ENCODE assay signal across 9 cellular contexts in genomic region chr19:32694851-32695250, GRCh38. TPM values are rescaled to one million over a fixed set of nuclear protein-coding genes. Genes with fewer than 3 reads are reported as not detected.
DNase-seq lines count a peak whose midpoint lies in the region; ATAC-seq and TF ChIP-seq lines count a peak whose summit lies in the region.
"Not testable (repeated sequence)": the region's sequence is repeated elsewhere in the genome, so short reads cannot be mapped to it uniquely, and the experiment has no call there.
"Had no signal": no experiment of that assay in that cellular context is flagged by ENCODE, and none has a peak within 500 bp of the region (broad histone marks: within the 10 kb centered on the region; RNA-seq: fewer than 3 reads in every experiment).

No MANE protein-coding gene starts in this region.

- not testable (repeated sequence) for H3K9me2 ChIP-seq in SK-N-SH

- H3K36me3 ChIP-seq in CD4-positive, CD25-positive, alpha-beta regulatory T cell (ENCODE audit: control insufficient read depth, insufficient read depth, low read length) = peaks cover 22% of the 10 kb centered on the region
- H3K36me3 ChIP-seq in SK-N-SH (replicated peaks in 1 of 2; ENCODE audit: control insufficient read depth in 1 of 2, insufficient read depth in 2 of 2, low read length in 1 of 2) (peaks cover 22 to 29% of the 10 kb centered on the region in 2 experiments), esophagus squamous epithelium (peaks cover 0 to 44% (median 4%) of the 10 kb centered on the region in 3 donors)
- not testable (repeated sequence) for H3K36me3 ChIP-seq in thoracic aorta

- not testable (repeated sequence) for TF ChIP-seq CTCF in HL-60 (IDR thresholded peaks at IDR 0.05; ENCODE audit: insufficient read depth, low read length); SK-N-SH (IDR thresholded peaks at IDR 0.05); esophagus squamous epithelium (IDR thresholded peaks at IDR 0.05); nephron progenitor cell (IDR thresholded peaks at IDR 0.05); thoracic aorta (IDR thresholded peaks at IDR 0.05)

- H2AFZ ChIP-seq in SK-N-SH (ENCODE audit: low read depth) = not testable (repeated sequence)

- not testable (repeated sequence) for H3K9me3 ChIP-seq in CD4-positive, CD25-positive, alpha-beta regulatory T cell (ENCODE audit: control insufficient read depth in 2 of 2, low read length in 2 of 2); SK-N-SH; esophagus squamous epithelium; thoracic aorta

- not testable (repeated sequence) for TF ChIP-seq POLR2A in esophagus squamous epithelium (IDR thresholded peaks at IDR 0.05)

- WGBS in SK-N-SH (ENCODE audit: low lambda C conversion rate) = 92% methylated on average over 2 of the region's 2 CpGs
- 22 to 31% methylated on average over 2 of the region's 2 CpGs for WGBS in esophagus squamous epithelium, 2 donors

- not testable (repeated sequence) for H3K27me3 Mint-ChIP-seq in CD4-positive, CD25-positive, alpha-beta regulatory T cell; activated CD4-positive, alpha-beta memory T cell treated with anti-CD3 and anti-CD28 coated beads, Interleukin-2, amount 10 ng/mL, durations not matched to agents 7 days and 5 days; activated naive CD8-positive, alpha-beta T cell treated with anti-CD3 and anti-CD28 coated beads, Interleukin-2, amount 10 ng/mL, durations not matched to agents 7 days and 5 days; nephron progenitor cell (ENCODE audit: low read depth, poor library complexity)

- peaks cover 34% of the 10 kb centered on the region for H3K4me1 ChIP-seq in CD4-positive, CD25-positive, alpha-beta regulatory T cell (ENCODE audit: control insufficient read depth, insufficient read depth, low read length, poor library complexity, severe bottlenecking)
- H3K4me1 ChIP-seq in SK-N-SH (ENCODE audit: control insufficient read depth in 1 of 2, insufficient read depth in 2 of 2, low read depth in 1 of 2, low read length in 1 of 2) = peaks cover 0 to 16% of the 10 kb centered on the region in 2 experiments; a peak in 3 of 4 replicates
- peaks cover 32 to 65% (median 42%) of the 10 kb centered on the region in 3 donors for H3K4me1 ChIP-seq in esophagus squamous epithelium
- H3K4me1 ChIP-seq in thoracic aorta (ENCODE audit: control insufficient read depth in 1 of 2, low read depth in 2 of 2) = peaks cover 27 to 38% of the 10 kb centered on the region in 2 donors

- POLR2A ChIA-PET in SK-N-SH (lab: Yijun Ruan, JAX); activated CD4-positive, alpha-beta memory T cell treated with anti-CD3 and anti-CD28 coated beads, Interleukin-2, amount 10 ng/mL, durations not matched to agents 7 days and 5 days (lab: Charles Lee); activated naive CD8-positive, alpha-beta T cell treated with anti-CD3 and anti-CD28 coated beads, Interleukin-2, amount 10 ng/mL, durations not matched to agents 7 days and 5 days (lab: Charles Lee): not testable (repeated sequence)

- ATAC-seq in CD4-positive, CD25-positive, alpha-beta regulatory T cell (ENCODE audit: low read depth in 2 of 2); activated naive CD8-positive, alpha-beta T cell treated with anti-CD3 and anti-CD28 coated beads, Interleukin-2, amount 10 ng/mL, durations not matched to agents 7 days and 5 days (ENCODE audit: low read depth); thoracic aorta (ENCODE audit: insufficient number of reproducible peaks, low FRiP score, low read depth): not testable (repeated sequence)

- intact Hi-C loops in esophagus squamous epithelium (cut with DNase I) = not testable (repeated sequence)

- CTCF ChIA-PET in SK-N-SH (lab: Yijun Ruan, JAX); activated CD4-positive, alpha-beta memory T cell treated with anti-CD3 and anti-CD28 coated beads, Interleukin-2, amount 10 ng/mL, durations not matched to agents 7 days and 5 days (lab: Charles Lee): not testable (repeated sequence)

- H3K27me3 ChIP-seq in CD4-positive, CD25-positive, alpha-beta regulatory T cell (ENCODE audit: control insufficient read depth, insufficient read depth, low read length); HL-60 (ENCODE audit: insufficient read depth, poor library complexity, severe bottlenecking); SK-N-SH (ENCODE audit: insufficient read depth); esophagus squamous epithelium; thoracic aorta (replicated peaks; ENCODE audit: insufficient read depth): not testable (repeated sequence)

- not testable (repeated sequence) for DNase-seq in CD4-positive, CD25-positive, alpha-beta regulatory T cell; SK-N-SH; activated CD4-positive, alpha-beta memory T cell treated with anti-CD3 and anti-CD28 coated beads, Interleukin-2, amount 10 ng/mL, durations not matched to agents 7 days and 5 days; activated naive CD8-positive, alpha-beta T cell treated with anti-CD3 and anti-CD28 coated beads, Interleukin-2, amount 10 ng/mL, durations not matched to agents 7 days and 5 days; esophagus squamous epithelium (lab: John Stamatoyannopoulos, UW); nephron progenitor cell; thoracic aorta (ENCODE audit: low spot score)
- DNase-seq in HL-60 (ENCODE audit: low read depth in 1 of 2, low spot score in 1 of 2) = peak; percentile 28 to 34

- H3K27ac Mint-ChIP-seq in CD4-positive, CD25-positive, alpha-beta regulatory T cell = peak overlapping the region in 1 of 3 donors; percentile 89
- H3K27ac Mint-ChIP-seq in activated CD4-positive, alpha-beta memory T cell treated with anti-CD3 and anti-CD28 coated beads, Interleukin-2, amount 10 ng/mL, durations not matched to agents 7 days and 5 days = peak overlapping the region; percentile 85
- H3K27ac Mint-ChIP-seq in activated naive CD8-positive, alpha-beta T cell treated with anti-CD3 and anti-CD28 coated beads, Interleukin-2, amount 10 ng/mL, durations not matched to agents 7 days and 5 days; nephron progenitor cell: not testable (repeated sequence)

- H3K9me3 Mint-ChIP-seq in CD4-positive, CD25-positive, alpha-beta regulatory T cell; activated CD4-positive, alpha-beta memory T cell treated with anti-CD3 and anti-CD28 coated beads, Interleukin-2, amount 10 ng/mL, durations not matched to agents 7 days and 5 days; activated naive CD8-positive, alpha-beta T cell treated with anti-CD3 and anti-CD28 coated beads, Interleukin-2, amount 10 ng/mL, durations not matched to agents 7 days and 5 days: not testable (repeated sequence)
- H3K9me3 Mint-ChIP-seq in nephron progenitor cell = peaks cover 43% of the 10 kb centered on the region

- H3K4me3 Mint-ChIP-seq in CD4-positive, CD25-positive, alpha-beta regulatory T cell = peak overlapping the region; percentile 93 to 98 (median 96)
- H3K4me3 Mint-ChIP-seq in activated CD4-positive, alpha-beta memory T cell treated with anti-CD3 and anti-CD28 coated beads, Interleukin-2, amount 10 ng/mL, durations not matched to agents 7 days and 5 days = not testable (repeated sequence)
- H3K4me3 Mint-ChIP-seq in activated naive CD8-positive, alpha-beta T cell treated with anti-CD3 and anti-CD28 coated beads, Interleukin-2, amount 10 ng/mL, durations not matched to agents 7 days and 5 days = peak overlapping the region; percentile 87
- peak overlapping the region; percentile 60 for H3K4me3 Mint-ChIP-seq in nephron progenitor cell

- H4K20me1 ChIP-seq in SK-N-SH (ENCODE audit: insufficient read depth) = peaks cover 24% of the 10 kb centered on the region; the same call in 1 of the 2 replicates

- H3K4me2 ChIP-seq in SK-N-SH = peak overlapping the region; percentile 96

- H3K4me1 Mint-ChIP-seq in CD4-positive, CD25-positive, alpha-beta regulatory T cell = peaks cover 36 to 74% (median 64%) of the 10 kb centered on the region in 4 donors
- peaks cover 56% of the 10 kb centered on the region for H3K4me1 Mint-ChIP-seq in activated CD4-positive, alpha-beta memory T cell treated with anti-CD3 and anti-CD28 coated beads, Interleukin-2, amount 10 ng/mL, durations not matched to agents 7 days and 5 days
- peaks cover 50% of the 10 kb centered on the region for H3K4me1 Mint-ChIP-seq in activated naive CD8-positive, alpha-beta T cell treated with anti-CD3 and anti-CD28 coated beads, Interleukin-2, amount 10 ng/mL, durations not matched to agents 7 days and 5 days
- peaks cover 51% of the 10 kb centered on the region for H3K4me1 Mint-ChIP-seq in nephron progenitor cell

- not testable (repeated sequence) for TF ChIP-seq RAD21 in SK-N-SH (IDR thresholded peaks at IDR 0.05; ENCODE audit: low read length)

- not testable (repeated sequence) for H3K9ac ChIP-seq in SK-N-SH

- TF ChIP-seq EP300 in SK-N-SH (IDR thresholded peaks at IDR 0.05; ENCODE audit: borderline replicate concordance in 1 of 2, low read depth in 1 of 2, low read length in 1 of 2) = not testable (repeated sequence)

- peak overlapping the region; percentile 62 for H3K4me3 ChIP-seq in CD4-positive, CD25-positive, alpha-beta regulatory T cell (ENCODE audit: low read depth, low read length)
- H3K4me3 ChIP-seq in HL-60 (replicated peaks; ENCODE audit: insufficient read depth, low read length) = not testable (repeated sequence)
- 0 out of 4 replicates have a peak overlapping the region, but pooled peaks of 1 of the 2 experiments have one; percentile 80 for H3K4me3 ChIP-seq in SK-N-SH (ENCODE audit: low read depth in 2 of 2, low read length in 1 of 2)
- H3K4me3 ChIP-seq in esophagus squamous epithelium = peak overlapping the region in 3 of 4 donors; percentile 3 to 96 (median 91)
- H3K4me3 ChIP-seq in thoracic aorta = peak overlapping the region; percentile 11

- H3F3A ChIP-seq in SK-N-SH (replicated peaks; ENCODE audit: insufficient read depth) = not testable (repeated sequence)

- not testable (repeated sequence) for H3K27ac ChIP-seq in CD4-positive, CD25-positive, alpha-beta regulatory T cell (ENCODE audit: insufficient read depth, low read length, poor library complexity, severe bottlenecking); SK-N-SH (ENCODE audit: low read depth in 2 of 2, low read length in 1 of 2); thoracic aorta
- peak overlapping the region; percentile 96 for H3K27ac ChIP-seq in HL-60 (replicated peaks)
- peak overlapping the region in 2 of 4 donors; percentile 46 to 97 for H3K27ac ChIP-seq in esophagus squamous epithelium

- H3K79me2 ChIP-seq in SK-N-SH (ENCODE audit: insufficient read depth) = peaks cover 78% of the 10 kb centered on the region

- H3K36me3 Mint-ChIP-seq in CD4-positive, CD25-positive, alpha-beta regulatory T cell = peaks cover 37% of the 10 kb centered on the region
- peaks cover 71% of the 10 kb centered on the region for H3K36me3 Mint-ChIP-seq in activated CD4-positive, alpha-beta memory T cell treated with anti-CD3 and anti-CD28 coated beads, Interleukin-2, amount 10 ng/mL, durations not matched to agents 7 days and 5 days (ENCODE audit: low read depth)
- peaks cover 54% of the 10 kb centered on the region for H3K36me3 Mint-ChIP-seq in activated naive CD8-positive, alpha-beta T cell treated with anti-CD3 and anti-CD28 coated beads, Interleukin-2, amount 10 ng/mL, durations not matched to agents 7 days and 5 days
- peaks cover 70% of the 10 kb centered on the region for H3K36me3 Mint-ChIP-seq in nephron progenitor cell (ENCODE audit: low read depth)

RNA-seq across cellular contexts. Expression of gene NUDT19, which starts 3.2 kb away (rescaled TPM):
- total RNA-seq in CD4-positive, CD25-positive, alpha-beta regulatory T cell = 7.3 TPM
- polyA plus RNA-seq in CD4-positive, CD25-positive, alpha-beta regulatory T cell = 1 to 10 TPM; 3.1 to 5.0 (median 4.0) TPM
- 6.2 and 6.7 TPM in 2 replicates for polyA plus RNA-seq in SK-N-SH (2012; rRNA removed)
- polyA plus RNA-seq in SK-N-SH (2012; cell fraction: cytosol; rRNA removed) = 8.0 and 8.4 TPM in 2 replicates
- polyA plus RNA-seq in SK-N-SH (2012; cell fraction: nucleus; rRNA removed) = 3.0 and 3.9 TPM in 2 replicates
- total RNA-seq in activated CD4-positive, alpha-beta memory T cell treated with anti-CD3 and anti-CD28 coated beads, Interleukin-2, amount 10 ng/mL, durations not matched to agents 7 days and 5 days = 10 to 100 TPM; 15.0 to 15.1 TPM
- total RNA-seq in activated naive CD8-positive, alpha-beta T cell treated with anti-CD3 and anti-CD28 coated beads, Interleukin-2, amount 10 ng/mL, durations not matched to agents 7 days and 5 days = 10 to 100 TPM; 15.2 to 15.4 TPM
- 10 to 100 TPM; 13.3 to 20.8 (median 14.1) TPM for total RNA-seq in esophagus squamous epithelium
- 10 to 100 TPM in 1 of 2 donors, 1 to 10 TPM in 1; 5.7 to 11.7 TPM for total RNA-seq in thoracic aorta

RNA-seq across cellular contexts. Expression of gene RGS9BP, which starts 19.2 kb away (rescaled TPM):
- 0.39 TPM for total RNA-seq in CD4-positive, CD25-positive, alpha-beta regulatory T cell
- under 1 TPM in 2 of 4 donors, not detected in 2; 0.26 to 0.32 TPM for polyA plus RNA-seq in CD4-positive, CD25-positive, alpha-beta regulatory T cell
- polyA plus RNA-seq in SK-N-SH (2012; rRNA removed) = 0.18 and 0.21 TPM in 2 replicates
- 0.09 and 0.16 TPM in 2 replicates for polyA plus RNA-seq in SK-N-SH (2012; cell fraction: cytosol; rRNA removed)
- polyA plus RNA-seq in SK-N-SH (2012; cell fraction: nucleus; rRNA removed) = 0.08 and 0.12 TPM in 2 replicates
- total RNA-seq in activated CD4-positive, alpha-beta memory T cell treated with anti-CD3 and anti-CD28 coated beads, Interleukin-2, amount 10 ng/mL, durations not matched to agents 7 days and 5 days = under 1 TPM; 0.40 to 0.43 TPM
- total RNA-seq in activated naive CD8-positive, alpha-beta T cell treated with anti-CD3 and anti-CD28 coated beads, Interleukin-2, amount 10 ng/mL, durations not matched to agents 7 days and 5 days = under 1 TPM; 0.47 to 0.79 TPM
- 1 to 10 TPM in 1 of 4 donors, under 1 TPM in 3; 0.09 to 2.0 (median 0.23) TPM for total RNA-seq in esophagus squamous epithelium
- total RNA-seq in thoracic aorta = under 1 TPM in 1 of 2 donors, not detected in 1; 0.42 TPM
- total RNA-seq: T-helper 1 cell treated with Interleukin-12 subunit alpha and Interleukin-12 subunit beta and Interleukin-4 antibody, amounts not matched to agents 30 ng/mL and 1 ng/mL, for 36 hours had no signal

RNA-seq across cellular contexts. Expression of gene ANKRD27, which starts 19.9 kb away (rescaled TPM):
- total RNA-seq in CD4-positive, CD25-positive, alpha-beta regulatory T cell = 39.0 TPM
- polyA plus RNA-seq in CD4-positive, CD25-positive, alpha-beta regulatory T cell = 10 to 100 TPM; 17.2 to 22.8 (median 19.0) TPM
- 16.5 and 21.3 TPM in 2 replicates for polyA plus RNA-seq in SK-N-SH (2012; rRNA removed)
- polyA plus RNA-seq in SK-N-SH (2012; cell fraction: cytosol; rRNA removed) = 12.8 and 15.4 TPM in 2 replicates
- polyA plus RNA-seq in SK-N-SH (2012; cell fraction: nucleus; rRNA removed) = 34.4 and 45.9 TPM in 2 replicates
- total RNA-seq in activated CD4-positive, alpha-beta memory T cell treated with anti-CD3 and anti-CD28 coated beads, Interleukin-2, amount 10 ng/mL, durations not matched to agents 7 days and 5 days = 10 to 100 TPM; 40.4 to 40.6 TPM
- total RNA-seq in activated naive CD8-positive, alpha-beta T cell treated with anti-CD3 and anti-CD28 coated beads, Interleukin-2, amount 10 ng/mL, durations not matched to agents 7 days and 5 days = 10 to 100 TPM; 43.4 to 48.8 TPM
- total RNA-seq in esophagus squamous epithelium (10 to 100 TPM; 19.5 to 29.2 (median 21.5) TPM), thoracic aorta (10 to 100 TPM; 26.8 to 33.8 TPM)

RNA-seq across cellular contexts. Expression of gene TDRD12, which starts 24.7 kb away (rescaled TPM):
- 0.42 TPM for total RNA-seq in CD4-positive, CD25-positive, alpha-beta regulatory T cell
- under 1 TPM in 3 of 4 donors, not detected in 1; 0.35 to 1.00 (median 0.48) TPM for polyA plus RNA-seq in CD4-positive, CD25-positive, alpha-beta regulatory T cell
- polyA plus RNA-seq in SK-N-SH (2012; rRNA removed) = 0.05 and 0.08 TPM in 2 replicates
- polyA plus RNA-seq in SK-N-SH (2012; cell fraction: cytosol; rRNA removed) = 0.06 and 0.07 TPM in 2 replicates
- polyA plus RNA-seq in SK-N-SH (2012; cell fraction: nucleus; rRNA removed) = 0.11 and 0.33 TPM in 2 replicates
- total RNA-seq in activated CD4-positive, alpha-beta memory T cell treated with anti-CD3 and anti-CD28 coated beads, Interleukin-2, amount 10 ng/mL, durations not matched to agents 7 days and 5 days = under 1 TPM in 1 of 2 experiments, not detected in 1; 0.45 TPM
- under 1 TPM; 0.26 to 0.42 TPM for total RNA-seq in activated naive CD8-positive, alpha-beta T cell treated with anti-CD3 and anti-CD28 coated beads, Interleukin-2, amount 10 ng/mL, durations not matched to agents 7 days and 5 days
- total RNA-seq in esophagus squamous epithelium = 1 to 10 TPM in 1 of 4 donors, under 1 TPM in 2, not detected in 1; 0.18 to 1.7 (median 0.42) TPM
- total RNA-seq in thoracic aorta = not detected
